Comparison of ENCODE assay signal across 24 cellular contexts in the genomic region with DNA sequence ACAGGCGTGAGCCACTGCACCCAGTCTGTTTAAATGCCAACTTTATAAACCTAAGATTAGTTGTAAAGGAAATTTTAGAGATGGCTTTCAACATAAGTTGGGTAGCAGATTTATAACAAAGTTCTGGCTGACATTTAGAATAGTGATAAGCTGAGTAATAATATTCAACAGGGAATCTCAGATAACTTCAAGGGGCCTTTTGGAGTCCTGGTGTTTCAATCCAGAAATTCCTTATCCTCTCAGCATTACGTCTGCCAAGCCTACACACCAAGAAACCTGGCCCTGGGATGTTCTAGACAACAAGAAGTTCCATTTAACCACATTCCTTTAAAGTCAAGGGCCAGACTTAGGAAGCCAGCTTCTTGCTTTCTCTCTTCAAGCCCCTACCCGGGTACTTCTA.
"Had no signal": no experiment of that assay in that cellular context is flagged by ENCODE, and none has a peak within 500 bp of the region (broad histone marks: within the 10 kb centered on the region; RNA-seq: fewer than 3 reads in every experiment).

No MANE protein-coding gene starts in this region.

- H3K27ac Mint-ChIP-seq: activated CD4-positive, alpha-beta T cell treated with anti-CD3 and anti-CD28 coated beads, Interleukin-2, amount 10 ng/mL, durations not matched to agents 24 days and 14 days; activated CD8-positive, alpha-beta T cell treated with anti-CD3 and anti-CD28 coated beads, Interleukin-2, amount 10 ng/mL, durations not matched to agents 7 days and 5 days; activated naive CD4-positive, alpha-beta T cell treated with anti-CD3 and anti-CD28 coated beads for 36 hours; activated naive CD4-positive, alpha-beta T cell treated with anti-CD3 and anti-CD28 coated beads, Interleukin-2, amount 50 U/mL, for 72 hours; activated T-cell treated with anti-CD3 and anti-CD28 coated beads, Interleukin-2, amount 50 U/mL, for 24 hours; activated T-helper 1 cell treated with anti-CD3 and anti-CD28 coated beads, Interleukin-12 subunit alpha, Interleukin-12 subunit beta, Interleukin-2, Interleukin-4 antibody, amounts not matched to agents 30 ng/mL and 10 ng/mL and 1 ng/mL, durations not matched to agents 14 hours and 24 hours and 36 hours had no signal

- H3K27me3 Mint-ChIP-seq: activated T-cell treated with anti-CD3 and anti-CD28 coated beads, Interleukin-2, amount 50 U/mL, for 24 hours had no signal

- H3K9me3 Mint-ChIP-seq: activated naive CD4-positive, alpha-beta T cell treated with anti-CD3 and anti-CD28 coated beads for 36 hours; activated T-cell treated with anti-CD3 and anti-CD28 coated beads, Interleukin-2, amount 50 U/mL, for 24 hours had no signal

- H3K4me3 Mint-ChIP-seq: activated CD4-positive, alpha-beta T cell treated with anti-CD3 and anti-CD28 coated beads, Interleukin-2, amount 10 ng/mL, durations not matched to agents 24 days and 14 days; activated CD8-positive, alpha-beta T cell treated with anti-CD3 and anti-CD28 coated beads, Interleukin-2, amount 10 ng/mL, durations not matched to agents 7 days and 5 days; activated naive CD4-positive, alpha-beta T cell treated with anti-CD3 and anti-CD28 coated beads for 36 hours; activated T-cell treated with anti-CD3 and anti-CD28 coated beads, Interleukin-2, amount 50 U/mL, for 24 hours; activated T-helper 1 cell treated with anti-CD3 and anti-CD28 coated beads, Interleukin-12 subunit alpha, Interleukin-12 subunit beta, Interleukin-2, Interleukin-4 antibody, amounts not matched to agents 30 ng/mL and 10 ng/mL and 1 ng/mL, durations not matched to agents 14 hours and 24 hours and 36 hours had no signal

- ATAC-seq: activated CD8-positive, alpha-beta T cell treated with anti-CD3 and anti-CD28 coated beads, Interleukin-2, amount 10 ng/mL, durations not matched to agents 7 days and 5 days; activated naive CD4-positive, alpha-beta T cell treated with anti-CD3 and anti-CD28 coated beads, Interleukin-2, amount 50 U/mL, for 72 hours; Panc1; SK-N-SH treated with all-trans-retinoic acid at 6 μM for 48 hours had no signal

- DNase-seq: activated CD4-positive, alpha-beta T cell treated with anti-CD3 and anti-CD28 coated beads, Interleukin-2, amount 10 ng/mL, durations not matched to agents 24 days and 14 days; activated CD4-positive, alpha-beta T cell treated with anti-CD3 and anti-CD28 coated beads, Interleukin-2, amount 50 U/mL, for 4 hours; activated CD8-positive, alpha-beta T cell treated with anti-CD3 and anti-CD28 coated beads, Interleukin-2, amount 10 ng/mL, durations not matched to agents 7 days and 5 days; activated gamma-delta T cell treated with Interleukin-2 at 50 U/mL for 16 hours; activated naive CD4-positive, alpha-beta T cell treated with anti-CD3 and anti-CD28 coated beads for 36 hours; activated T-cell treated with anti-CD3 and anti-CD28 coated beads, Interleukin-2, amount 50 U/mL, for 24 hours; adrenal gland; anterior cingulate cortex; brain microvascular endothelial cell; central memory CD4-positive, alpha-beta T cell; NCI-H1092 treated with DMSO at 0.1 percent for 48 hours; NCI-H1417; NCI-H146; NCI-H187; NCI-H2081; NCI-H345; NCI-H524 treated with DMSO at 0.1 percent for 48 hours; SHP77 treated with DMSO at 0.1 percent for 48 hours; T-helper 1 cell; T1000 had no signal
